1 cellular context compared by ENCODE assay signal in the genomic region with DNA sequence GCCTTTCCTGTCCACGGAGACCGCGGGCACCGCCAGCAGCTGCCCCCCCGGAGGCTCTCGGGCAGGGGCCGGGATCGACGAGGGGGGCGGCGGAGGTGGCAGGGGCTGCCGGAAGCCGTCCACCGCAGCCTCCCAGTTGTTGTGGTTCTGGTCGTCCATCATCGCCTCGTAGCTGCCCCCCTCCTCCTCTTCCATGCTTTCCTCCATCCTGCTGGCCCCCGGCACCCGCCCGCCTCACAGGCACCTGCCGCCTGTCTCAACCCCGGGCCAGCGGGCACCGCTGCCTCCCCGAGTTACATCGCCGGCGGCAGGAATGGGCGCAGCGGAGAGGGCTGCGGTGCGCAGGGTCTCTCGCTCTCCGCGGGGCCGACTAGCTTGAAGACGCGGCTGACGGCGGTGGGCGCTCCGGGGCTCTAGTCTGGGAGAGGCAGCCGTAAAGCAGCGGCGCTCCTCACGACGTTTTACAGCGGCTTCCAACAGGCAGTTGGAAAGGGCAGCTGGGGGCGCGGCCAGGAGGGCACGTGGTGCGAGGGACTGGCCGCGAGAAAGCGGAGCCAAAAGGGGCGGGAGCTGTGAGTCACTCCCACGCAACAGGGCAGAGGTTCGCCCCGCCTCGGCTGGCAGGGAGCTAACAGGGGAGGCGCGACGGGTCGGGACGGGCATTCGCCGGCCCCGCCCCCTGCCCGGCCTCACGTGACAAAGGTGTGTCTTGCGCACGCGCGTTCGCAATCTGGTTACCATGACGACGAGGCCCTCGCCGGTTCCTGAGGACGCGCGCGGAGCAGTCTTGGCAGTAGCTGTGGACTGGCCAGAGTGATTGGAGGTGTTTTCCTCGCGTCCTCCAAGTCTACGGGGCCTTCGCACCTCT.
A peak's percentile ranks its signal among the peaks of the same experiment; 100 is the strongest.
TF ChIP-seq lines count a peak whose summit lies in the region.

A gene (minus strand): TSS at position 415 of the 868 bp plus-strand sequence. CDS start 208 bp downstream, at position 207.

TF ChIP-seq in K562, 482 proteins besides CTCF, POLR2A, EP300 and RAD21 (continued from another document and continues in another):
- TF ChIP-seq ZBED1 (IDR thresholded peaks at IDR 0.05) = no peak
- TF ChIP-seq, protein P1, sequence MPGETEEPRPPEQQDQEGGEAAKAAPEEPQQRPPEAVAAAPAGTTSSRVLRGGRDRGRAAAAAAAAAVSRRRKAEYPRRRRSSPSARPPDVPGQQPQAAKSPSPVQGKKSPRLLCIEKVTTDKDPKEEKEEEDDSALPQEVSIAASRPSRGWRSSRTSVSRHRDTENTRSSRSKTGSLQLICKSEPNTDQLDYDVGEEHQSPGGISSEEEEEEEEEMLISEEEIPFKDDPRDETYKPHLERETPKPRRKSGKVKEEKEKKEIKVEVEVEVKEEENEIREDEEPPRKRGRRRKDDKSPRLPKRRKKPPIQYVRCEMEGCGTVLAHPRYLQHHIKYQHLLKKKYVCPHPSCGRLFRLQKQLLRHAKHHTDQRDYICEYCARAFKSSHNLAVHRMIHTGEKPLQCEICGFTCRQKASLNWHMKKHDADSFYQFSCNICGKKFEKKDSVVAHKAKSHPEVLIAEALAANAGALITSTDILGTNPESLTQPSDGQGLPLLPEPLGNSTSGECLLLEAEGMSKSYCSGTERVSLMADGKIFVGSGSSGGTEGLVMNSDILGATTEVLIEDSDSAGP (CRISPR knock-in tag; IDR thresholded peaks at IDR 0.05) = no peak
- TF ChIP-seq, protein P2, sequence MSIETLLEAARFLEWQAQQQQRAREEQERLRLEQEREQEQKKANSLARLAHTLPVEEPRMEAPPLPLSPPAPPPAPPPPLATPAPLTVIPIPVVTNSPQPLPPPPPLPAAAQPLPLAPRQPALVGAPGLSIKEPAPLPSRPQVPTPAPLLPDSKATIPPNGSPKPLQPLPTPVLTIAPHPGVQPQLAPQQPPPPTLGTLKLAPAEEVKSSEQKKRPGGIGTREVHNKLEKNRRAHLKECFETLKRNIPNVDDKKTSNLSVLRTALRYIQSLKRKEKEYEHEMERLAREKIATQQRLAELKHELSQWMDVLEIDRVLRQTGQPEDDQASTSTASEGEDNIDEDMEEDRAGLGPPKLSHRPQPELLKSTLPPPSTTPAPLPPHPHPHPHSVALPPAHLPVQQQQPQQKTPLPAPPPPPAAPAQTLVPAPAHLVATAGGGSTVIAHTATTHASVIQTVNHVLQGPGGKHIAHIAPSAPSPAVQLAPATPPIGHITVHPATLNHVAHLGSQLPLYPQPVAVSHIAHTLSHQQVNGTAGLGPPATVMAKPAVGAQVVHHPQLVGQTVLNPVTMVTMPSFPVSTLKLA (conservative IDR thresholded peaks at IDR 0.05) = peak; percentile 89 to 94
- TF ChIP-seq FUS (optimal IDR thresholded peaks at IDR 0.05; ENCODE audit: low read depth, low read length) = no peak
- no peak for TF ChIP-seq SMARCE1 (IDR thresholded peaks at IDR 0.05)
- TF ChIP-seq ZNF134 (CRISPR knock-in tag; conservative IDR thresholded peaks at IDR 0.05) = no peak
- peak; percentile 76 for TF ChIP-seq ZFX (CRISPR knock-in tag; IDR thresholded peaks at IDR 0.05)
- TF ChIP-seq RAD51 (IDR thresholded peaks at IDR 0.05; ENCODE audit: borderline replicate concordance, low read depth) = peak; percentile 97
- TF ChIP-seq HMGN3 (IDR thresholded peaks at IDR 0.05; ENCODE audit: borderline replicate concordance, extremely low read depth, insufficient read length, low read depth, low read length) = peak; percentile 86
- peak; percentile 92 for TF ChIP-seq CCNT2 (IDR thresholded peaks at IDR 0.05; ENCODE audit: borderline replicate concordance, extremely low read depth, insufficient read length, low read depth, low read length)
- TF ChIP-seq, protein P3, sequence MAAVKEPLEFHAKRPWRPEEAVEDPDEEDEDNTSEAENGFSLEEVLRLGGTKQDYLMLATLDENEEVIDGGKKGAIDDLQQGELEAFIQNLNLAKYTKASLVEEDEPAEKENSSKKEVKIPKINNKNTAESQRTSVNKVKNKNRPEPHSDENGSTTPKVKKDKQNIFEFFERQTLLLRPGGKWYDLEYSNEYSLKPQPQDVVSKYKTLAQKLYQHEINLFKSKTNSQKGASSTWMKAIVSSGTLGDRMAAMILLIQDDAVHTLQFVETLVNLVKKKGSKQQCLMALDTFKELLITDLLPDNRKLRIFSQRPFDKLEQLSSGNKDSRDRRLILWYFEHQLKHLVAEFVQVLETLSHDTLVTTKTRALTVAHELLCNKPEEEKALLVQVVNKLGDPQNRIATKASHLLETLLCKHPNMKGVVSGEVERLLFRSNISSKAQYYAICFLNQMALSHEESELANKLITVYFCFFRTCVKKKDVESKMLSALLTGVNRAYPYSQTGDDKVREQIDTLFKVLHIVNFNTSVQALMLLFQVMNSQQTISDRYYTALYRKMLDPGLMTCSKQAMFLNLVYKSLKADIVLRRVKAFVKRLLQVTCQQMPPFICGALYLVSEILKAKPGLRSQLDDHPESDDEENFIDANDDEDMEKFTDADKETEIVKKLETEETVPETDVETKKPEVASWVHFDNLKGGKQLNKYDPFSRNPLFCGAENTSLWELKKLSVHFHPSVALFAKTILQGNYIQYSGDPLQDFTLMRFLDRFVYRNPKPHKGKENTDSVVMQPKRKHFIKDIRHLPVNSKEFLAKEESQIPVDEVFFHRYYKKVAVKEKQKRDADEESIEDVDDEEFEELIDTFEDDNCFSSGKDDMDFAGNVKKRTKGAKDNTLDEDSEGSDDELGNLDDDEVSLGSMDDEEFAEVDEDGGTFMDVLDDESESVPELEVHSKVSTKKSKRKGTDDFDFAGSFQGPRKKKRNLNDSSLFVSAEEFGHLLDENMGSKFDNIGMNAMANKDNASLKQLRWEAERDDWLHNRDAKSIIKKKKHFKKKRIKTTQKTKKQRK (IDR thresholded peaks at IDR 0.05; ENCODE audit: borderline replicate concordance, low read depth, low read length) = no peak
- 0 out of 2 replicates have a peak, but pooled peaks have one; percentile 3 for TF ChIP-seq C11orf30 (IDR thresholded peaks at IDR 0.05; ENCODE audit: low read depth)
- 0 out of 2 replicates have a peak, but pooled peaks have one; percentile 53 for TF ChIP-seq SREBF1 (IDR thresholded peaks at IDR 0.05; ENCODE audit: borderline replicate concordance, low read depth, low read length)
- no peak for TF ChIP-seq RUNX1 (IDR thresholded peaks at IDR 0.05; ENCODE audit: low read depth)
- no peak for TF ChIP-seq NR2C1 (IDR thresholded peaks at IDR 0.05)
- TF ChIP-seq NR2C1 (tag; IDR thresholded peaks at IDR 0.05) = no peak
- peak; percentile 29 for TF ChIP-seq SAP30 (IDR thresholded peaks at IDR 0.05; ENCODE audit: borderline replicate concordance, insufficient read depth, low read depth, low read length, poor library complexity, severe bottlenecking)
- TF ChIP-seq, protein P4, sequence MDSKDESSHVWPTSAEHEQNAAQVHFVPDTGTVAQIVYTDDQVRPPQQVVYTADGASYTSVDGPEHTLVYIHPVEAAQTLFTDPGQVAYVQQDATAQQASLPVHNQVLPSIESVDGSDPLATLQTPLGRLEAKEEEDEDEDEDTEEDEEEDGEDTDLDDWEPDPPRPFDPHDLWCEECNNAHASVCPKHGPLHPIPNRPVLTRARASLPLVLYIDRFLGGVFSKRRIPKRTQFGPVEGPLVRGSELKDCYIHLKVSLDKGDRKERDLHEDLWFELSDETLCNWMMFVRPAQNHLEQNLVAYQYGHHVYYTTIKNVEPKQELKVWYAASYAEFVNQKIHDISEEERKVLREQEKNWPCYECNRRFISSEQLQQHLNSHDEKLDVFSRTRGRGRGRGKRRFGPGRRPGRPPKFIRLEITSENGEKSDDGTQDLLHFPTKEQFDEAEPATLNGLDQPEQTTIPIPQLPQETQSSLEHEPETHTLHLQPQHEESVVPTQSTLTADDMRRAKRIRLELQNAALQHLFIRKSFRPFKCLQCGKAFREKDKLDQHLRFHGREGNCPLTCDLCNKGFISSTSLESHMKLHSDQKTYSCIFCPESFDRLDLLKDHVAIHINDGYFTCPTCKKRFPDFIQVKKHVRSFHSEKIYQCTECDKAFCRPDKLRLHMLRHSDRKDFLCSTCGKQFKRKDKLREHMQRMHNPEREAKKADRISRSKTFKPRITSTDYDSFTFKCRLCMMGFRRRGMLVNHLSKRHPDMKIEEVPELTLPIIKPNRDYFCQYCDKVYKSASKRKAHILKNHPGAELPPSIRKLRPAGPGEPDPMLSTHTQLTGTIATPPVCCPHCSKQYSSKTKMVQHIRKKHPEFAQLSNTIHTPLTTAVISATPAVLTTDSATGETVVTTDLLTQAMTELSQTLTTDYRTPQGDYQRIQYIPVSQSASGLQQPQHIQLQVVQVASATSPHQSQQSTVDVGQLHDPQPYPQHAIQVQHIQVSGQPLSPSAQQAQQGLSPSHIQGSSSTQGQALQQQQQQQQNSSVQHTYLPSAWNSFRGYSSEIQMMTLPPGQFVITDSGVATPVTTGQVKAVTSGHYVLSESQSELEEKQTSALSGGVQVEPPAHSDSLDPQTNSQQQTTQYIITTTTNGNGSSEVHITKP (IDR thresholded peaks at IDR 0.05; ENCODE audit: partially characterized antibody) = no peak
- TF ChIP-seq FOSL1 (tag; conservative IDR thresholded peaks at IDR 0.05) = peak; percentile 85
- TF ChIP-seq TAF7 (tag; IDR thresholded peaks at IDR 0.05) = peak; percentile 73
- TF ChIP-seq POLR2G (IDR thresholded peaks at IDR 0.05; ENCODE audit: low read depth, low read length) = peak; percentile 81
- TF ChIP-seq PPARD (CRISPR knock-in tag; IDR thresholded peaks at IDR 0.05) = no peak
- peak; percentile 50 to 68; a peak in 3 of 4 replicates for TF ChIP-seq MAZ (CRISPR knock-in tag; conservative IDR thresholded peaks at IDR 0.05 in 1 of 2, IDR thresholded peaks at IDR 0.05 in 1 of 2)
- TF ChIP-seq, protein P5, sequence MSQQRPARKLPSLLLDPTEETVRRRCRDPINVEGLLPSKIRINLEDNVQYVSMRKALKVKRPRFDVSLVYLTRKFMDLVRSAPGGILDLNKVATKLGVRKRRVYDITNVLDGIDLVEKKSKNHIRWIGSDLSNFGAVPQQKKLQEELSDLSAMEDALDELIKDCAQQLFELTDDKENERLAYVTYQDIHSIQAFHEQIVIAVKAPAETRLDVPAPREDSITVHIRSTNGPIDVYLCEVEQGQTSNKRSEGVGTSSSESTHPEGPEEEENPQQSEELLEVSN (IDR thresholded peaks at IDR 0.05; ENCODE audit: borderline replicate concordance in 1 of 2, extremely low read depth in 1 of 2, insufficient read depth in 1 of 2, insufficient read length in 1 of 2, low read depth in 1 of 2, low read length in 1 of 2, poor library complexity in 1 of 2, severe bottlenecking in 1 of 2) = peak; percentile 55 to 56
- TF ChIP-seq TAL1 (IDR thresholded peaks at IDR 0.05) = no peak
- TF ChIP-seq, protein P6, sequence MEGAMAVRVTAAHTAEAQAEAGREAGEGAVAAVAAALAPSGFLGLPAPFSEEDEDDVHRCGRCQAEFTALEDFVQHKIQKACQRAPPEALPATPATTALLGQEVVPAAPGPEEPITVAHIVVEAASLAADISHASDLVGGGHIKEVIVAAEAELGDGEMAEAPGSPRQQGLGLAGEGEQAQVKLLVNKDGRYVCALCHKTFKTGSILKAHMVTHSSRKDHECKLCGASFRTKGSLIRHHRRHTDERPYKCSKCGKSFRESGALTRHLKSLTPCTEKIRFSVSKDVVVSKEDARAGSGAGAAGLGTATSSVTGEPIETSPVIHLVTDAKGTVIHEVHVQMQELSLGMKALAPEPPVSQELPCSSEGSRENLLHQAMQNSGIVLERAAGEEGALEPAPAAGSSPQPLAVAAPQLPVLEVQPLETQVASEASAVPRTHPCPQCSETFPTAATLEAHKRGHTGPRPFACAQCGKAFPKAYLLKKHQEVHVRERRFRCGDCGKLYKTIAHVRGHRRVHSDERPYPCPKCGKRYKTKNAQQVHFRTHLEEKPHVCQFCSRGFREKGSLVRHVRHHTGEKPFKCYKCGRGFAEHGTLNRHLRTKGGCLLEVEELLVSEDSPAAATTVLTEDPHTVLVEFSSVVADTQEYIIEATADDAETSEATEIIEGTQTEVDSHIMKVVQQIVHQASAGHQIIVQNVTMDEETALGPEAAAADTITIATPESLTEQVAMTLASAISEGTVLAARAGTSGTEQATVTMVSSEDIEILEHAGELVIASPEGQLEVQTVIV (CRISPR knock-in tag; IDR thresholded peaks at IDR 0.05; ENCODE audit: borderline replicate concordance) = peak; percentile 97
- TF ChIP-seq HLTF (IDR thresholded peaks at IDR 0.05) = no peak
- no peak for TF ChIP-seq MAFF (IDR thresholded peaks at IDR 0.05; ENCODE audit: low read length)
- TF ChIP-seq CTBP1 (IDR thresholded peaks at IDR 0.05; ENCODE audit: borderline replicate concordance) = peak; percentile 80
- peak; percentile 70 for TF ChIP-seq MEIS2 (IDR thresholded peaks at IDR 0.05; ENCODE audit: partially characterized antibody)
- TF ChIP-seq CHD2 (IDR thresholded peaks at IDR 0.05; ENCODE audit: low read depth, low read length) = 0 out of 2 replicates have a peak, but pooled peaks have one; percentile 25
- peak; percentile 60 for TF ChIP-seq CREM (IDR thresholded peaks at IDR 0.05; ENCODE audit: low read depth)
- peak; percentile 67 for TF ChIP-seq TAF9B (IDR thresholded peaks at IDR 0.05; ENCODE audit: partially characterized antibody)
- 0 out of 2 replicates have a peak, but pooled peaks have one; percentile 45 for TF ChIP-seq KDM2B (CRISPR knock-in tag; IDR thresholded peaks at IDR 0.05)
- TF ChIP-seq, protein P7, sequence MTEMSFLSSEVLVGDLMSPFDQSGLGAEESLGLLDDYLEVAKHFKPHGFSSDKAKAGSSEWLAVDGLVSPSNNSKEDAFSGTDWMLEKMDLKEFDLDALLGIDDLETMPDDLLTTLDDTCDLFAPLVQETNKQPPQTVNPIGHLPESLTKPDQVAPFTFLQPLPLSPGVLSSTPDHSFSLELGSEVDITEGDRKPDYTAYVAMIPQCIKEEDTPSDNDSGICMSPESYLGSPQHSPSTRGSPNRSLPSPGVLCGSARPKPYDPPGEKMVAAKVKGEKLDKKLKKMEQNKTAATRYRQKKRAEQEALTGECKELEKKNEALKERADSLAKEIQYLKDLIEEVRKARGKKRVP (CRISPR knock-in tag; IDR thresholded peaks at IDR 0.05) = no peak
- TF ChIP-seq ZNF408 (CRISPR knock-in tag; IDR thresholded peaks at IDR 0.05; ENCODE audit: low read depth) = no peak
- TF ChIP-seq BHLHE40 (IDR thresholded peaks at IDR 0.05; ENCODE audit: low read length) = peak; percentile 99
- TF ChIP-seq, protein P8, sequence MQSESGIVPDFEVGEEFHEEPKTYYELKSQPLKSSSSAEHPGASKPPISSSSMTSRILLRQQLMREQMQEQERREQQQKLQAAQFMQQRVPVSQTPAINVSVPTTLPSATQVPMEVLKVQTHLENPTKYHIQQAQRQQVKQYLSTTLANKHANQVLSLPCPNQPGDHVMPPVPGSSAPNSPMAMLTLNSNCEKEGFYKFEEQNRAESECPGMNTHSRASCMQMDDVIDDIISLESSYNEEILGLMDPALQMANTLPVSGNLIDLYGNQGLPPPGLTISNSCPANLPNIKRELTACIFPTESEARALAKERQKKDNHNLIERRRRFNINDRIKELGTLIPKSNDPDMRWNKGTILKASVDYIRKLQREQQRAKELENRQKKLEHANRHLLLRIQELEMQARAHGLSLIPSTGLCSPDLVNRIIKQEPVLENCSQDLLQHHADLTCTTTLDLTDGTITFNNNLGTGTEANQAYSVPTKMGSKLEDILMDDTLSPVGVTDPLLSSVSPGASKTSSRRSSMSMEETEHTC (IDR thresholded peaks at IDR 0.05) = peak; percentile 81
- peak; percentile 79 for TF ChIP-seq CBFA2T2 (conservative IDR thresholded peaks at IDR 0.05)
- TF ChIP-seq EGR1 (conservative IDR thresholded peaks at IDR 0.05) = peak; percentile 93
- TF ChIP-seq SNRNP70 (optimal IDR thresholded peaks at IDR 0.05; ENCODE audit: low read depth, low read length) = no peak
- TF ChIP-seq PTTG1 (tag; IDR thresholded peaks at IDR 0.05; ENCODE audit: low read depth) = no peak
- TF ChIP-seq BMI1 (IDR thresholded peaks at IDR 0.05; ENCODE audit: low read length) = peak; percentile 97
- TF ChIP-seq MAFK (IDR thresholded peaks at IDR 0.05; ENCODE audit: low read length) = no peak
- peak; percentile 85 for TF ChIP-seq JUND (IDR thresholded peaks at IDR 0.05; ENCODE audit: borderline replicate concordance, low read depth, low read length)
- peak; percentile 77; the same call in 1 of the 3 replicates for TF ChIP-seq JUND (tag; IDR thresholded peaks at IDR 0.05; ENCODE audit: borderline replicate concordance, low read depth, low read length)
- no peak for TF ChIP-seq RFX5 (IDR thresholded peaks at IDR 0.05; ENCODE audit: low read depth, low read length)
